Comparison of ENCODE assay signal across 24 cellular contexts in genomic region chr1:28855969-28856368, GRCh38. TPM values are rescaled to one million over a fixed set of nuclear protein-coding genes. Genes with fewer than 3 reads are reported as not detected.
"Had no signal": no experiment of that assay in that cellular context is flagged by ENCODE, and none has a peak within 500 bp of the region (broad histone marks: within the 10 kb centered on the region; RNA-seq: fewer than 3 reads in every experiment).

No MANE protein-coding gene starts in this region.

- H3K36me3 Mint-ChIP-seq: activated CD8-positive, alpha-beta memory T cell treated with anti-CD3 and anti-CD28 coated beads, Interleukin-2, amount 10 ng/mL, durations not matched to agents 7 days and 5 days; activated naive CD8-positive, alpha-beta T cell; T-cell had no signal

- H3K4me3 Mint-ChIP-seq: activated B cell treated with CpG ODN at 0.5 μM for 24 hours; activated CD4-positive, alpha-beta T cell treated with anti-CD3 and anti-CD28 coated beads, Interleukin-2, amount 10 ng/mL, durations not matched to agents 24 days and 14 days; activated CD8-positive, alpha-beta memory T cell treated with anti-CD3 and anti-CD28 coated beads, Interleukin-2, amount 10 ng/mL, durations not matched to agents 7 days and 5 days; activated naive CD4-positive, alpha-beta T cell treated with anti-CD3 and anti-CD28 coated beads for 36 hours; activated naive CD8-positive, alpha-beta T cell; activated T-cell treated with anti-CD3 and anti-CD28 coated beads, Interleukin-2, amount 50 U/mL, for 24 hours; T-cell had no signal

- FAIRE-seq: TTC549 had no signal

- H3K4me1 Mint-ChIP-seq: activated B cell treated with CpG ODN at 0.5 μM for 24 hours had no signal

- DNase-seq: activated B cell treated with CpG ODN at 0.5 μM for 24 hours; activated CD4-positive, alpha-beta T cell treated with anti-CD3 and anti-CD28 coated beads for 1 hour; activated CD4-positive, alpha-beta T cell treated with anti-CD3 and anti-CD28 coated beads, Interleukin-2, amount 10 ng/mL, durations not matched to agents 24 days and 14 days; activated CD4-positive, alpha-beta T cell treated with anti-CD3 and anti-CD28 coated beads, Interleukin-2, amount 50 U/mL, for 48 hours; activated CD8-positive, alpha-beta memory T cell treated with anti-CD3 and anti-CD28 coated beads, Interleukin-2, amount 10 ng/mL, durations not matched to agents 7 days and 5 days; activated effector memory CD4-positive, alpha-beta T cell treated with anti-CD3 and anti-CD28 coated beads, Interleukin-2, amount 50 U/mL, for 16 hours; activated naive CD4-positive, alpha-beta T cell treated with anti-CD3 and anti-CD28 coated beads for 36 hours; activated T-cell treated with anti-CD3 and anti-CD28 coated beads, Interleukin-2, amount 50 U/mL, for 24 hours; brain microvascular endothelial cell; cerebellar nuclear complex; Karpas-422; MM.1S; NCI-H1105; NCI-H1436; NCI-H1694 treated with DMSO at 0.1 percent for 48 hours; NCI-H2029 treated with DMSO at 0.1 percent for 48 hours; PC-3; SIG-M5; T-cell; T-helper 2 cell; T1000 had no signal

- H3K27ac ChIP-seq: brain microvascular endothelial cell, cardiac muscle cell had no signal

- H3K27me3 ChIP-seq: cardiac muscle cell had no signal

- H3K27ac Mint-ChIP-seq: activated B cell treated with CpG ODN at 0.5 μM for 24 hours; activated CD4-positive, alpha-beta T cell treated with anti-CD3 and anti-CD28 coated beads, Interleukin-2, amount 10 ng/mL, durations not matched to agents 24 days and 14 days; activated CD8-positive, alpha-beta memory T cell treated with anti-CD3 and anti-CD28 coated beads, Interleukin-2, amount 10 ng/mL, durations not matched to agents 7 days and 5 days; activated naive CD4-positive, alpha-beta T cell treated with anti-CD3 and anti-CD28 coated beads for 36 hours; activated naive CD8-positive, alpha-beta T cell; activated T-cell treated with anti-CD3 and anti-CD28 coated beads, Interleukin-2, amount 50 U/mL, for 24 hours had no signal

- H3K36me3 ChIP-seq: brain microvascular endothelial cell, cardiac muscle cell had no signal

- H3K9me3 Mint-ChIP-seq: activated B cell treated with CpG ODN at 0.5 μM for 24 hours; activated CD4-positive, alpha-beta T cell treated with anti-CD3 and anti-CD28 coated beads, Interleukin-2, amount 10 ng/mL, durations not matched to agents 24 days and 14 days; activated naive CD4-positive, alpha-beta T cell treated with anti-CD3 and anti-CD28 coated beads for 36 hours; activated T-cell treated with anti-CD3 and anti-CD28 coated beads, Interleukin-2, amount 50 U/mL, for 24 hours; T-cell had no signal

- ATAC-seq: PC-3, T-cell had no signal

- H3K4me3 ChIP-seq: cardiac muscle cell had no signal

RNA-seq across cellular contexts. Expression of gene OPRD1, which starts 44.0 kb away (rescaled TPM):
- total RNA-seq: activated B cell treated with CpG ODN at 0.5 μM for 24 hours; activated CD8-positive, alpha-beta memory T cell treated with anti-CD3 and anti-CD28 coated beads, Interleukin-2, amount 10 ng/mL, durations not matched to agents 7 days and 5 days; activated naive CD4-positive, alpha-beta T cell treated with anti-CD3 and anti-CD28 coated beads for 36 hours; PC-3; T-cell had no signal
